9 cellular contexts compared by ENCODE assay signal in the genomic region with DNA sequence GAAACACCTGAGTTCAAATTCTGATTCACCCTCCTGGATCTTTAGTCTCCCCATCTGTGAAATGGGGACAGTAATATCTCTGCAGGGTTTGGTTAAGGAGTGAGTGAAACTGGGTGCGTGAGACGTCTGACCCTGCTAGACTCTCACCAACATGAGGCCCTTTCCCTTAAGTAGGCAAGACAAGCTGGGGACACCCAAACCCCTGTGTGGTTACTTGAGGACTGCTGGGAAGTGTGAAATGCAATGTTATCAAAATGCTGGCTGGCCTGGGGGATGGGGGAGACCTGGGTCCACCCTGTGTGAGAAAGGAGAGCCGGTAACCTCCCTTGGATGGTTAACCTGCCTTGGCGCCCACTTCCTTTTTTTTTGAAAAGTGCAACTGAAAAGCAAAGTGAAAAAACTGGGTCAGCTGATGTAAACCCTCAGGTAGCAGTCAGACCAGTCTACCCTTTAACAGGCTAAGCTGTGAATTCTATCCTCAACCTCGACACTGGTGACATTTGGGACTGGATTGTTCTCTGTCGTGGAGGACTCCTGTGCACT.
A peak's percentile ranks its signal among the peaks of the same experiment; 100 is the strongest.
DNase-seq lines count a peak whose midpoint lies in the region; ATAC-seq lines count a peak whose summit lies in the region.
"Had no signal": no experiment of that assay in that cellular context is flagged by ENCODE, and none has a peak within 500 bp of the region (broad histone marks: within the 10 kb centered on the region; RNA-seq: fewer than 3 reads in every experiment).

No MANE protein-coding gene starts in this region.

- intact Hi-C loops in activated CD4-positive, alpha-beta T cell treated with anti-CD3 and anti-CD28 coated beads for 36 hours (cut with DNase I, micrococcal nuclease) = no loop called here

- no peak overlapping the region for H3K4me3 Mint-ChIP-seq in activated CD4-positive, alpha-beta T cell treated with anti-CD3 and anti-CD28 coated beads for 36 hours
- peak overlapping the region in 9 of 10 donors; percentile 18 to 68 (median 45) for H3K4me3 Mint-ChIP-seq in naive thymus-derived CD8-positive, alpha-beta T cell

- peak; percentile 37 for DNase-seq in activated CD4-positive, alpha-beta T cell treated with anti-CD3 and anti-CD28 coated beads for 36 hours
- DNase-seq in activated CD4-positive, alpha-beta T cell treated with anti-CD3 and anti-CD28 coated beads for 1 hour = no peak
- DNase-seq in MV-4-11 (lab: John Stamatoyannopoulos, UW) = peak; percentile 17
- peak in 4 of 10 donors; percentile 8 to 28 (median 13) for DNase-seq in naive thymus-derived CD8-positive, alpha-beta T cell
- DNase-seq in COR-L47 (lab: John Stamatoyannopoulos, UW) = no peak
- no peak for DNase-seq in NCI-H526 treated with DMSO at 0.1 percent for 48 hours (lab: John Stamatoyannopoulos, UW)
- DNase-seq in GM03348 (ENCODE audit: low spot score) = no peak

- H3K4me1 Mint-ChIP-seq in activated CD4-positive, alpha-beta T cell treated with anti-CD3 and anti-CD28 coated beads for 36 hours = peaks cover 24% of the 10 kb centered on the region
- peaks cover 33 to 48% (median 42%) of the 10 kb centered on the region in 4 donors for H3K4me1 Mint-ChIP-seq in naive thymus-derived CD8-positive, alpha-beta T cell

- no peaks in the 10 kb centered on the region for H3K27me3 Mint-ChIP-seq in activated CD4-positive, alpha-beta T cell treated with anti-CD3 and anti-CD28 coated beads for 36 hours
- no peaks in the 10 kb centered on the region for H3K27me3 Mint-ChIP-seq in naive thymus-derived CD8-positive, alpha-beta T cell

- peak overlapping the region; percentile 71 for H3K27ac Mint-ChIP-seq in activated CD4-positive, alpha-beta T cell treated with anti-CD3 and anti-CD28 coated beads for 36 hours
- H3K27ac Mint-ChIP-seq in naive thymus-derived CD8-positive, alpha-beta T cell = peak overlapping the region; percentile 56 to 84 (median 78)

- peaks cover 57% of the 10 kb centered on the region for H3K36me3 Mint-ChIP-seq in activated CD4-positive, alpha-beta T cell treated with anti-CD3 and anti-CD28 coated beads for 36 hours (ENCODE audit: low read depth)
- peaks cover 0 to 89% (median 20%) of the 10 kb centered on the region in 3 donors for H3K36me3 Mint-ChIP-seq in naive thymus-derived CD8-positive, alpha-beta T cell

- ATAC-seq in activated CD4-positive, alpha-beta T cell treated with anti-CD3 and anti-CD28 coated beads for 36 hours = peak; percentile 66
- ATAC-seq in HG02571 (IDR thresholded peaks at IDR 0.05; ENCODE audit: unreplicated experiment) = peak; percentile 73
- ATAC-seq in naive thymus-derived CD8-positive, alpha-beta T cell = peak; percentile 58 to 62
- ATAC-seq: A549 had no signal

- H3K9me3 Mint-ChIP-seq in activated CD4-positive, alpha-beta T cell treated with anti-CD3 and anti-CD28 coated beads for 36 hours (ENCODE audit: low read depth) = no peaks in the 10 kb centered on the region
- no peaks in the 10 kb centered on the region for H3K9me3 Mint-ChIP-seq in naive thymus-derived CD8-positive, alpha-beta T cell

- POLR2A ChIA-PET in activated CD4-positive, alpha-beta T cell treated with anti-CD3 and anti-CD28 coated beads for 36 hours (lab: Charles Lee) = interaction anchor here (0.5 kb wide), 1 partner anchor 71 kb away, joined by 8 read pairs; no protein-coding TSS in a partner anchor
- POLR2A ChIA-PET in naive thymus-derived CD8-positive, alpha-beta T cell (lab: Charles Lee) = interaction anchor here (1.3 kb wide), 1 partner anchor 82 kb away, joined by 3 read pairs; the partner anchor contains the start of gene INPP5D

- CTCF ChIA-PET in activated CD4-positive, alpha-beta T cell treated with anti-CD3 and anti-CD28 coated beads for 36 hours (lab: Charles Lee) = interaction anchor here (0.7 to 0.9 kb wide), 3 partner anchors 10 to 1013 kb away, joined by 3 read pairs; partner anchors contain the start of gene ATG16L1

Comparison
In these comparisons a context has a peak if more than half of its experiments do, and no peak if none do; other contexts are left out.
1. DNase-seq: peak in activated CD4-positive, alpha-beta T cell treated with anti-CD3 and anti-CD28 coated beads for 36 hours (single experiment) and MV-4-11 (single experiment); none in activated CD4-positive, alpha-beta T cell treated with anti-CD3 and anti-CD28 coated beads for 1 hour (single experiment), COR-L47 (single experiment), NCI-H526 treated with DMSO at 0.1 percent for 48 hours (single experiment) and GM03348 (single experiment).
2. Peak in every context shown above with its lines, with median percentiles within 50 percentile points of each other: ATAC-seq.